In the genomic region with DNA sequence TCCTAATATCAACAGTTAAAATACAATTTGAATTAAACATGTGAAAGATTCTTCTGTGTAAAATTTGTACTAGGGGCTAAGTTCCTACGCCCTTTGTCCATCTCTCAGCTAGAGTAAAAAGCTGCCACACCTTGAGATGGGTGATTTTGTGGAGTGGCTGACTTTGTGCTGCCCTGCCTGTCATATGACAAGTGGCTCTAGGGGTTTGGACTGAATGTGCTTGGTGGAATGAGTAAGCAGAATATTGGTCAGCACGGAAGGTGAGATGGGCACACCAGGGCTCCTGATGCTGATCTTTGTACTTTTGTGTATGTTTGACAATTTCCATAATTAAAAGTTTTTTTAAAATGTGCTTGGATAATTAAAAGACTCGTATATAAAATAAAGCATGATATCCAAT, we compare ENCODE assay signal across 1 cellular context.
TF ChIP-seq lines count a peak whose summit lies in the region.

No MANE protein-coding gene starts in this region.

TF ChIP-seq in IMR-90, 13 proteins besides CTCF, POLR2A, EP300 and RAD21 (continued from another document):
- TF ChIP-seq USF2 (IDR thresholded peaks at IDR 0.05; ENCODE audit: low read depth, low read length), result no peak
- TF ChIP-seq RFX5 (IDR thresholded peaks at IDR 0.05; ENCODE audit: low read depth, low read length), result no peak
